10 cellular contexts compared by ENCODE assay signal in genomic region chr2:112156152-112156986, GRCh38. TPM values are rescaled to one million over a fixed set of nuclear protein-coding genes. Genes with fewer than 3 reads are reported as not detected.
DNase-seq lines count a peak whose midpoint lies in the region; ATAC-seq lines count a peak whose summit lies in the region.
"Had no signal": no experiment of that assay in that cellular context is flagged by ENCODE, and none has a peak within 500 bp of the region (broad histone marks: within the 10 kb centered on the region; RNA-seq: fewer than 3 reads in every experiment).

No MANE protein-coding gene starts in this region.

- H3K9me3 ChIP-seq in mesodermal cell (ENCODE audit: control insufficient read depth, low read length) = no peaks in the 10 kb centered on the region
- H3K9me3 ChIP-seq: ascending aorta had no signal

- no peaks in the 10 kb centered on the region for H3K9me3 Mint-ChIP-seq in activated naive CD4-positive, alpha-beta T cell treated with anti-CD3 and anti-CD28 coated beads, Interleukin-2, amount 50 U/mL, for 72 hours

- H3K27ac ChIP-seq in mesodermal cell (ENCODE audit: low read depth, low read length, severe bottlenecking) (peak overlapping the region; percentile 41), caudate nucleus (ENCODE audit: low read depth, low read length) (no peak overlapping the region)
- H3K27ac ChIP-seq: ascending aorta had no signal

- H3K4me3 ChIP-seq in mesodermal cell (ENCODE audit: extremely low read depth, insufficient read depth, low read length, poor library complexity, severe bottlenecking) = no peak overlapping the region
- H3K4me3 ChIP-seq: ascending aorta had no signal

- peak; percentile 44 to 82 for ATAC-seq in activated naive CD4-positive, alpha-beta T cell treated with anti-CD3 and anti-CD28 coated beads, Interleukin-2, amount 50 U/mL, for 72 hours
- no peak for ATAC-seq in GM21576 (IDR thresholded peaks at IDR 0.05; ENCODE audit: unreplicated experiment)

- no peaks in the 10 kb centered on the region for H3K36me3 ChIP-seq in mesodermal cell (ENCODE audit: control insufficient read depth, insufficient read depth, low read length)
- H3K36me3 ChIP-seq: ascending aorta had no signal

- WGBS in mesodermal cell (ENCODE audit: insufficient coverage in 2 of 2), 2 experiments = 75 to 76% methylated on average over 10 to 12 of the region's 21 CpGs

- peaks cover 9% of the 10 kb centered on the region for H3K4me1 ChIP-seq in mesodermal cell (ENCODE audit: control insufficient read depth, insufficient read depth, low read length, poor library complexity, severe bottlenecking)
- H3K4me1 ChIP-seq: ascending aorta had no signal

- peaks cover 0 to 8% of the 10 kb centered on the region in 2 donors for H3K36me3 Mint-ChIP-seq in activated naive CD4-positive, alpha-beta T cell treated with anti-CD3 and anti-CD28 coated beads, Interleukin-2, amount 50 U/mL, for 72 hours

- DNase-seq in stimulated activated CD4-positive, alpha-beta T cell treated with anti-CD3 and anti-CD28 coated beads, Interleukin-12 subunit alpha, Interleukin-12 subunit beta, amount 100 ng/mL, for 48 hours (ENCODE audit: low read depth in 2 of 3, low spot score in 1 of 3) = peak in 2 of 3 donors; percentile 41 to 46
- no peak for DNase-seq in stimulated activated CD4-positive, alpha-beta T cell treated with anti-CD3 and anti-CD28 coated beads, Interleukin-12 subunit alpha, Interleukin-12 subunit beta, amount 100 ng/mL, for 4 hours
- DNase-seq in activated naive CD4-positive, alpha-beta T cell treated with anti-CD3 and anti-CD28 coated beads, Interleukin-2, amount 50 U/mL, for 72 hours (ENCODE audit: low spot score in 2 of 2) = peak; percentile 48 to 76
- DNase-seq in caudate nucleus (lab: John Stamatoyannopoulos, UW) = no peak
- no peak for DNase-seq in putamen (ENCODE audit: low spot score)
- DNase-seq in NCI-H1694 treated with DMSO at 0.1 percent for 48 hours (lab: John Stamatoyannopoulos, UW) = no peak

- peak overlapping the region; percentile 86 to 92 for H3K27ac Mint-ChIP-seq in activated naive CD4-positive, alpha-beta T cell treated with anti-CD3 and anti-CD28 coated beads, Interleukin-2, amount 50 U/mL, for 72 hours

RNA-seq across cellular contexts. Expression of gene FBLN7, which starts 18.2 kb away (rescaled TPM):
- 10 to 100 TPM; 25.4 to 48.5 TPM for total RNA-seq in activated naive CD4-positive, alpha-beta T cell treated with anti-CD3 and anti-CD28 coated beads, Interleukin-2, amount 50 U/mL, for 72 hours
- polyA plus RNA-seq in mesodermal cell (2013, experiment 1 of 2) = 5.7 TPM
- 3.4 TPM for polyA plus RNA-seq in mesodermal cell (2013, experiment 2 of 2)
- polyA plus RNA-seq: neural cell had no signal

Comparison
In these comparisons a context has a peak if more than half of its experiments do, and no peak if none do; other contexts are left out.
1. DNase-seq: peak in stimulated activated CD4-positive, alpha-beta T cell treated with anti-CD3 and anti-CD28 coated beads, Interleukin-12 subunit alpha, Interleukin-12 subunit beta, amount 100 ng/mL, for 48 hours (2 of 3) and activated naive CD4-positive, alpha-beta T cell treated with anti-CD3 and anti-CD28 coated beads, Interleukin-2, amount 50 U/mL, for 72 hours (2 of 2); none in stimulated activated CD4-positive, alpha-beta T cell treated with anti-CD3 and anti-CD28 coated beads, Interleukin-12 subunit alpha, Interleukin-12 subunit beta, amount 100 ng/mL, for 4 hours (single experiment), caudate nucleus (0 of 61), putamen (single experiment) and NCI-H1694 treated with DMSO at 0.1 percent for 48 hours (single experiment).